8 cellular contexts compared by ENCODE assay signal in the genomic region with DNA sequence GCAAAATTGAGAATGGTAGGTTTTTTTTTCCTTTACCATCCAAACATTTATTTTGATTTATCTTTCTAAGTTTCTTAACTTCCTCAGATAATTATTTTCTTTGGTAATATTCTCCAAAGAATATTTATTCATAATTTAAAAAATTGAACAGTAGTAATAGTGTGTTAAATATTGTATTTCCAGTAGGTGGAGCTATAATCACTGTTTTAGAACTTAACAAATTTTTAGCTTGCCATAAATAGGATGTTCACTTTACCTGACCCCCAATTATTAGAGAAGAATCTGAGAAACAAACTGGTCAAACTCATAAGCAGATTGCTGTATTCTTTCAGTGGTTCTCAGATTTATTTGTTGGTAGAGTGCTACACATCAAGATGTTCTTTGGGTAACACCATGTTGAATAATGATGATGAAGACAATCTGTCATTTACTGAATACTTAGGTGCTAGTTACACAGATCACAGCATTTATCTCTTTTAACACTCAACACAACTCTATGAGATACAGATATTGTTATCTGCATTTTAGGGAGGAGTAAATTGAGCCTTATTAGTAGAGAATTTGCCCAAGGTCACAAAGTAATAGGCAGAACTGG.
DNase-seq lines count a peak whose midpoint lies in the region; ATAC-seq, FAIRE-seq and TF ChIP-seq lines count a peak whose summit lies in the region.

No MANE protein-coding gene starts in this region.

- RAD21 ChIA-PET in GM12878 (lab: Charles Lee; ENCODE audit: unreplicated experiment), result interaction anchor here (0.5 to 5.6 kb wide), 15 partner anchors 8 to 648 kb away, joined by 3 to 23 read pairs (median 4); a partner anchor contains a TSS

- FAIRE-seq in GM12878 (lab: Jason Lieb, UNC), result peak; percentile 68

- TF ChIP-seq POLR2A in GM12878 (IDR thresholded peaks at IDR 0.05; ENCODE audit: low read depth, low read length), result no peak

- H3K9me2 ChIP-seq in DOHH2 (replicated peaks; ENCODE audit: control insufficient read depth, low read length), result no peaks in the 10 kb centered on the region

- H3K4me2 ChIP-seq in DOHH2 (ENCODE audit: low read length) (no peak overlapping the region), GM12878 (ENCODE audit: control insufficient read depth, insufficient read depth) (no peak overlapping the region)

- no peak overlapping the region for H3K27ac ChIP-seq in DOHH2 (ENCODE audit: low read depth, low read length)
- no peak overlapping the region for H3K27ac ChIP-seq in GM12878 (ENCODE audit: control insufficient read depth, insufficient read depth)

- CTCF ChIA-PET in GM12878 (lab: Yijun Ruan, JAX), result interaction anchor here (0.5 to 13.0 kb wide), 59 partner anchors 9 to 676 kb away, joined by 3 to 261 read pairs (median 4); a partner anchor contains a TSS

- H3K9me3 ChIP-seq in DOHH2 (ENCODE audit: control insufficient read depth, insufficient read depth, low read length), result no peaks in the 10 kb centered on the region
- no peaks in the 10 kb centered on the region for H3K9me3 ChIP-seq in GM12878 (replicated peaks; ENCODE audit: control insufficient read depth, insufficient read depth, low read length)

- H3K4me1 Mint-ChIP-seq in naive thymus-derived CD8-positive, alpha-beta T cell, result peaks cover 18 to 62% (median 51%) of the 10 kb centered on the region in 4 donors

- H3K27me3 Mint-ChIP-seq in naive thymus-derived CD8-positive, alpha-beta T cell, result no peaks in the 10 kb centered on the region

- TF ChIP-seq RAD21 in GM12878 (IDR thresholded peaks at IDR 0.05; ENCODE audit: insufficient read depth, low read depth, low read length), result no peak

- BruUV-seq in GM12878 (replicated peaks; lab: Mats Ljungman, UMichigan), result no TSS peak

- peaks cover 7 to 25% (median 18%) of the 10 kb centered on the region in 3 donors for H3K36me3 Mint-ChIP-seq in naive thymus-derived CD8-positive, alpha-beta T cell

- H3K4me3 Mint-ChIP-seq in naive thymus-derived CD8-positive, alpha-beta T cell, result no peak overlapping the region

- peak; percentile 58 for TF ChIP-seq CTCF in DOHH2 (IDR thresholded peaks at IDR 0.05; ENCODE audit: low read depth, low read length, poor library complexity, severe bottlenecking)
- peak in 2 of 3 experiments; percentile 35 to 39; a peak in 3 of 6 replicates for TF ChIP-seq CTCF in GM12878 (IDR thresholded peaks at IDR 0.05 in 2 of 3, conservative IDR thresholded peaks at IDR 0.05 in 1 of 3; ENCODE audit: control insufficient read depth in 2 of 3, extremely low read depth in 1 of 3, insufficient read depth in 1 of 3, low read depth in 3 of 3, low read length in 3 of 3)
- no peak for TF ChIP-seq CTCF in GM20000 (IDR thresholded peaks at IDR 0.05; ENCODE audit: extremely low read depth, missing control alignments)

- no peaks in the 10 kb centered on the region for H3K9me3 Mint-ChIP-seq in naive thymus-derived CD8-positive, alpha-beta T cell

- intact Hi-C loops in GM12878 (cut with micrococcal nuclease; ENCODE audit: unreplicated experiment), result loop anchor here (5.0 to 10.0 kb wide), 4 partner anchors 103 to 421 kb away; a partner anchor contains a TSS

- no peaks in the 10 kb centered on the region for H4K20me1 ChIP-seq in DOHH2 (ENCODE audit: control insufficient read depth, insufficient read depth, low read depth, low read length)
- no peaks in the 10 kb centered on the region for H4K20me1 ChIP-seq in GM12878 (ENCODE audit: control insufficient read depth, insufficient read depth)

- H3K4me1 ChIP-seq in DOHH2 (ENCODE audit: control insufficient read depth, low read length) (peaks cover 6% of the 10 kb centered on the region; the same call in 1 of the 2 replicates), GM12878 (ENCODE audit: control insufficient read depth, insufficient read depth, low read length) (no peaks in the 10 kb centered on the region)

- H3K9ac ChIP-seq in GM12878 (ENCODE audit: control insufficient read depth, insufficient read depth, low read length), result no peak overlapping the region

- peaks cover 2% of the 10 kb centered on the region; the same call in 1 of the 2 replicates for H3F3A ChIP-seq in DOHH2 (ENCODE audit: control insufficient read depth, insufficient read depth)

- H3K36me3 ChIP-seq in DOHH2 (ENCODE audit: control insufficient read depth, low read length), result no peaks in the 10 kb centered on the region
- H3K36me3 ChIP-seq in GM12878 (ENCODE audit: control insufficient read depth in 2 of 2, insufficient read depth in 2 of 2, low read length in 1 of 2), result no peaks in the 10 kb centered on the region

- ATAC-seq in GM12878 (peak; percentile 39; the same call in 2 of the 3 replicates), HG03196 (IDR thresholded peaks at IDR 0.05; ENCODE audit: unreplicated experiment) (no peak), HG03571 (IDR thresholded peaks at IDR 0.05; ENCODE audit: unreplicated experiment) (no peak)
- ATAC-seq in naive thymus-derived CD8-positive, alpha-beta T cell, result no peak

- no peak overlapping the region for H2AFZ ChIP-seq in GM12878 (ENCODE audit: control insufficient read depth, low read depth, low read length)

- in situ Hi-C loops in GM12878 (cut with MboI), result loop anchor here (5.0 kb wide), 1 partner anchor 643 kb away; no protein-coding TSS in a partner anchor

- SMC1A ChIA-PET in GM12878 (lab: Charles Lee; ENCODE audit: uncharacterized antibody, unreplicated experiment), result interaction anchor here (0.7 to 4.2 kb wide), 18 partner anchors 9 to 684 kb away, joined by 3 to 31 read pairs (median 4); a partner anchor contains a TSS

- H3K79me2 ChIP-seq in DOHH2 (ENCODE audit: control insufficient read depth, low read length) (no peaks in the 10 kb centered on the region), GM12878 (ENCODE audit: control insufficient read depth, insufficient read depth, low read length) (no peaks in the 10 kb centered on the region)

- no peak for TF ChIP-seq EP300 in GM12878 (IDR thresholded peaks at IDR 0.05; ENCODE audit: borderline replicate concordance in 1 of 2, control insufficient read depth in 1 of 2, low read depth in 2 of 2, low read length in 2 of 2)

- peak overlapping the region in 8 of 10 donors; percentile 39 to 96 (median 61) for H3K27ac Mint-ChIP-seq in naive thymus-derived CD8-positive, alpha-beta T cell

- H3K27me3 ChIP-seq in DOHH2 (ENCODE audit: control insufficient read depth, low read length) (no peaks in the 10 kb centered on the region), GM12878 (replicated peaks in 1 of 2; ENCODE audit: control insufficient read depth in 2 of 2, insufficient read depth in 2 of 2, low read length in 1 of 2) (no peaks in the 10 kb centered on the region)

- no peak overlapping the region for H3K4me3 ChIP-seq in DOHH2 (ENCODE audit: low read length)
- H3K4me3 ChIP-seq in GM12878, result no peak overlapping the region

- DNase-seq in Kasumi-1 (lab: John Stamatoyannopoulos, UW) (peak; percentile 46 to 60), GM12878 (ENCODE audit: low read depth, low spot score) (no peak), GM20000 (ENCODE audit: low spot score) (no peak)
- peak in 3 of 10 donors; percentile 24 to 42 (median 41) for DNase-seq in naive thymus-derived CD8-positive, alpha-beta T cell
- DNase-seq in stimulated activated naive CD4-positive, alpha-beta T cell treated with Interleukin-2 at 50 U/mL for 16 hours (lab: John Stamatoyannopoulos, UW), result no peak

- POLR2A ChIA-PET in GM12878 (lab: Charles Lee), result interaction anchor here (1.0 to 1.7 kb wide), 2 partner anchors 67 to 103 kb away, joined by 4 read pairs; a partner anchor contains a TSS
- POLR2A ChIA-PET in naive thymus-derived CD8-positive, alpha-beta T cell (lab: Charles Lee), result interaction anchor here (0.9 to 4.3 kb wide), 4 partner anchors 50 to 236 kb away, joined by 4 to 28 read pairs (median 4); a partner anchor contains a TSS

TF ChIP-seq in GM12878, 131 proteins besides CTCF, POLR2A, EP300 and RAD21:
- peak; percentile 11; the same call in 1 of the 2 replicates for TF ChIP-seq SMC3 (IDR thresholded peaks at IDR 0.05; ENCODE audit: borderline replicate concordance, low read length)
- no peak for TF ChIP-seq ASH2L (IDR thresholded peaks at IDR 0.05; ENCODE audit: borderline replicate concordance, low read depth)

Comparison
In these comparisons a context has a peak if more than half of its experiments do, and no peak if none do; other contexts are left out.
1. DNase-seq: peak in Kasumi-1 (2 of 2); none in GM12878 (single experiment), stimulated activated naive CD4-positive, alpha-beta T cell treated with Interleukin-2 at 50 U/mL for 16 hours (single experiment) and GM20000 (single experiment).